16 cellular contexts compared by ENCODE assay signal in the genomic region with DNA sequence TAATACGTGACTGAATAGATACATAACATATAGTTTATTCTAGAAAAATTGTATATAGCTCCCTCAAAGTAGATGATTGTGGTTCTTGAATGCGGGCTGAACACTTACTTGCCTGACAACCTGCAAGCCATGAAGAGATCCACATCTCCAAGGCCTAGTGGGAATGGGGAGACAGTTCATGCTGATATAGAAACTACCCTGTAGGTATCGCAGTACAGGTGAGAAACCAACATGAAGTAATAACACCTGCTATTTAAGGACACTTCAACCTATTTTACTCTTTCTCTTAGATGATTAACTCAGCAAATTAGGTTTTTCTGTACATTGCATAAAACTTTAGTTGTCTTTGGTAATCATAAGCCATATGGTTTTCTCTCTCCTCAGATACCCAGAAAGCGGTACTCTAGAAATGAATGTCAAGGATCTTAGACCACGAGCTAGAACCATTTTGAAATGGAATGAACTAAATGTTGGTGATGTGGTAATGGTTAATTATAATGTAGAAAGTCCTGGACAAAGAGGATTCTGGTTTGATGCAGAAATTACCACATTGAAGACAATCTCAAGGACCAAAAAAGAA. TPM values are rescaled to one million over a fixed set of nuclear protein-coding genes. Genes with fewer than 3 reads are reported as not detected.
DNase-seq lines count a peak whose midpoint lies in the region; ATAC-seq lines count a peak whose summit lies in the region.
"Had no signal": no experiment of that assay in that cellular context is flagged by ENCODE, and none has a peak within 500 bp of the region (broad histone marks: within the 10 kb centered on the region; RNA-seq: fewer than 3 reads in every experiment).

No MANE protein-coding gene starts in this region.

- H3K9me3 Mint-ChIP-seq in activated naive CD8-positive, alpha-beta T cell (ENCODE audit: low read depth), result peaks cover 4% of the 10 kb centered on the region
- peaks cover 18% of the 10 kb centered on the region for H3K9me3 Mint-ChIP-seq in activated naive CD8-positive, alpha-beta T cell treated with anti-CD3 and anti-CD28 coated beads for 36 hours
- peaks cover 0 to 2% (median 2%) of the 10 kb centered on the region in 3 donors for H3K9me3 Mint-ChIP-seq in IgD-negative memory B cell

- H3K4me1 Mint-ChIP-seq in activated naive CD8-positive, alpha-beta T cell (ENCODE audit: low read depth), result peaks cover 33% of the 10 kb centered on the region
- H3K4me1 Mint-ChIP-seq in activated naive CD8-positive, alpha-beta T cell treated with anti-CD3 and anti-CD28 coated beads for 36 hours, result peaks cover 26% of the 10 kb centered on the region
- peaks cover 8 to 42% (median 15%) of the 10 kb centered on the region in 3 donors for H3K4me1 Mint-ChIP-seq in IgD-negative memory B cell

- no peak overlapping the region for H3K4me3 Mint-ChIP-seq in activated naive CD8-positive, alpha-beta T cell
- no peak overlapping the region for H3K4me3 Mint-ChIP-seq in activated naive CD8-positive, alpha-beta T cell treated with anti-CD3 and anti-CD28 coated beads for 36 hours
- no peak overlapping the region for H3K4me3 Mint-ChIP-seq in IgD-negative memory B cell

- no peaks in the 10 kb centered on the region for H3K27me3 Mint-ChIP-seq in activated naive CD8-positive, alpha-beta T cell
- no peaks in the 10 kb centered on the region for H3K27me3 Mint-ChIP-seq in activated naive CD8-positive, alpha-beta T cell treated with anti-CD3 and anti-CD28 coated beads for 36 hours
- H3K27me3 Mint-ChIP-seq in IgD-negative memory B cell, result no peaks in the 10 kb centered on the region

- peak; percentile 67 for ATAC-seq in GM19463 (IDR thresholded peaks at IDR 0.05; ENCODE audit: unreplicated experiment)
- no peak for ATAC-seq in GM19395 (IDR thresholded peaks at IDR 0.05; ENCODE audit: unreplicated experiment)
- ATAC-seq: HCT116 had no signal

- peaks cover 20% of the 10 kb centered on the region for H3K36me3 Mint-ChIP-seq in activated naive CD8-positive, alpha-beta T cell
- peaks cover 39% of the 10 kb centered on the region for H3K36me3 Mint-ChIP-seq in activated naive CD8-positive, alpha-beta T cell treated with anti-CD3 and anti-CD28 coated beads for 36 hours
- H3K36me3 Mint-ChIP-seq in IgD-negative memory B cell, result peaks cover 3% of the 10 kb centered on the region

- DNase-seq in activated naive CD8-positive, alpha-beta T cell treated with anti-CD3 and anti-CD28 coated beads for 36 hours, result no peak
- no peak for DNase-seq in OCI-M2 (lab: John Stamatoyannopoulos, UW; ENCODE audit: unreplicated experiment)
- no peak for DNase-seq in SKM-1 treated with dmso at 0.1 percent for 144 hours (lab: John Stamatoyannopoulos, UW; ENCODE audit: unreplicated experiment)
- no peak for DNase-seq in D341Med (ENCODE audit: low spot score)
- DNase-seq: COR-L47, DMS53, GM23248, NCI-H1930, NCI-H510A treated with DMSO at 0.1 percent for 48 hours, Peyer's patch, Right ventricle myocardium superior had no signal

- peak overlapping the region; percentile 28 for H3K27ac Mint-ChIP-seq in activated naive CD8-positive, alpha-beta T cell
- H3K27ac Mint-ChIP-seq in activated naive CD8-positive, alpha-beta T cell treated with anti-CD3 and anti-CD28 coated beads for 36 hours, result no peak overlapping the region
- H3K27ac Mint-ChIP-seq in IgD-negative memory B cell, result peak overlapping the region in 2 of 3 donors; percentile 10 to 47

RNA-seq across cellular contexts. Expression of gene UHRF2, which starts 47.3 kb away (rescaled TPM):
- total RNA-seq in activated naive CD8-positive, alpha-beta T cell treated with anti-CD3 and anti-CD28 coated beads for 36 hours, result 10 to 100 TPM; 42.3 to 44.3 TPM
- 25.4 TPM for polyA plus RNA-seq in IgD-negative memory B cell
